8 cellular contexts compared by ENCODE assay signal in genomic region chr10:88270871-88271713, GRCh38.
DNase-seq lines count a peak whose midpoint lies in the region; ATAC-seq and TF ChIP-seq lines count a peak whose summit lies in the region.

No MANE protein-coding gene starts in this region.

- H3K4me1 ChIP-seq in foreskin keratinocyte: peaks cover 10% of the 10 kb centered on the region

- H3K9me3 Mint-ChIP-seq in CD4-positive, alpha-beta T cell: no peaks in the 10 kb centered on the region
- H3K9me3 Mint-ChIP-seq in activated CD4-positive, alpha-beta T cell treated with anti-CD3 and anti-CD28 coated beads, Interleukin-2, amount 10 ng/mL, durations not matched to agents 7 days and 5 days: peaks cover 3% of the 10 kb centered on the region

- H3K27me3 ChIP-seq in CD4-positive, alpha-beta T cell (ENCODE audit: control insufficient read depth, insufficient read depth, low read length): no peaks in the 10 kb centered on the region
- no peaks in the 10 kb centered on the region for H3K27me3 ChIP-seq in foreskin keratinocyte

- intact Hi-C loops in CD4-positive, alpha-beta T cell (cut with DNase I, micrococcal nuclease): loop anchor here in 1 of 2 experiments (5.0 kb wide), 1 partner anchor 409 kb away; the partner anchor contains the start of genes KLLN and PTEN

- ATAC-seq in CD4-positive, alpha-beta T cell (ENCODE audit: poor library complexity): peak; percentile 73
- ATAC-seq in GM19372 (IDR thresholded peaks at IDR 0.05; ENCODE audit: low read depth, unreplicated experiment) (peak; percentile 82), HG03432 (IDR thresholded peaks at IDR 0.05; ENCODE audit: unreplicated experiment) (peak; percentile 89), foreskin keratinocyte (peak; percentile 44)

- peak overlapping the region; percentile 80 for H3K27ac Mint-ChIP-seq in CD4-positive, alpha-beta T cell
- peak overlapping the region; percentile 86 for H3K27ac Mint-ChIP-seq in activated CD4-positive, alpha-beta T cell treated with anti-CD3 and anti-CD28 coated beads, Interleukin-2, amount 10 ng/mL, durations not matched to agents 7 days and 5 days

- H3K9me3 ChIP-seq in CD4-positive, alpha-beta T cell (ENCODE audit: control insufficient read depth, low read length): no peaks in the 10 kb centered on the region

- H3K4me3 Mint-ChIP-seq in CD4-positive, alpha-beta T cell: peak overlapping the region; percentile 75
- peak overlapping the region; percentile 55 for H3K4me3 Mint-ChIP-seq in activated CD4-positive, alpha-beta T cell treated with anti-CD3 and anti-CD28 coated beads, Interleukin-2, amount 10 ng/mL, durations not matched to agents 7 days and 5 days

- no peaks in the 10 kb centered on the region for H3K36me3 Mint-ChIP-seq in CD4-positive, alpha-beta T cell (ENCODE audit: low read depth)
- H3K36me3 Mint-ChIP-seq in activated CD4-positive, alpha-beta T cell treated with anti-CD3 and anti-CD28 coated beads, Interleukin-2, amount 10 ng/mL, durations not matched to agents 7 days and 5 days (ENCODE audit: low read depth): peaks cover 8% of the 10 kb centered on the region

- H3K4me1 Mint-ChIP-seq in CD4-positive, alpha-beta T cell (ENCODE audit: low read depth): peaks cover 48% of the 10 kb centered on the region
- H3K4me1 Mint-ChIP-seq in activated CD4-positive, alpha-beta T cell treated with anti-CD3 and anti-CD28 coated beads, Interleukin-2, amount 10 ng/mL, durations not matched to agents 7 days and 5 days: peaks cover 54% of the 10 kb centered on the region

- DNase-seq in CD4-positive, alpha-beta T cell: peak in 8 of 10 experiments; percentile 4 to 34 (median 10)
- peak; percentile 76 for DNase-seq in activated CD4-positive, alpha-beta T cell treated with anti-CD3 and anti-CD28 coated beads, Interleukin-2, amount 10 ng/mL, durations not matched to agents 7 days and 5 days
- DNase-seq in foreskin keratinocyte: no peak
- peak; percentile 37 to 66 for DNase-seq in stimulated activated CD8-positive, alpha-beta memory T cell treated with anti-CD3 and anti-CD28 coated beads, Interleukin-7, amount 100 ng/mL, for 48 hours (ENCODE audit: extremely low read depth in 1 of 2, low read depth in 1 of 2)
- no peak for DNase-seq in midbrain (lab: John Stamatoyannopoulos, UW)
- DNase-seq in DMS153 treated with DMSO at 0.1 percent for 48 hours (lab: John Stamatoyannopoulos, UW; ENCODE audit: unreplicated experiment): no peak

- CTCF ChIA-PET in CD4-positive, alpha-beta T cell (lab: Charles Lee): interaction anchor here (1.2 to 1.5 kb wide), 3 partner anchors 20 to 119 kb away, joined by 3 to 4 read pairs (median 3); no protein-coding TSS in a partner anchor
- CTCF ChIA-PET in activated CD4-positive, alpha-beta T cell treated with anti-CD3 and anti-CD28 coated beads, Interleukin-2, amount 10 ng/mL, durations not matched to agents 7 days and 5 days (lab: Charles Lee): interaction anchor here (0.7 to 1.2 kb wide), 2 partner anchors 10 to 16 kb away, joined by 3 to 4 read pairs; no protein-coding TSS in a partner anchor

- no peaks in the 10 kb centered on the region for H3K27me3 Mint-ChIP-seq in CD4-positive, alpha-beta T cell
- H3K27me3 Mint-ChIP-seq in activated CD4-positive, alpha-beta T cell treated with anti-CD3 and anti-CD28 coated beads, Interleukin-2, amount 10 ng/mL, durations not matched to agents 7 days and 5 days: peaks cover 21% of the 10 kb centered on the region

- TF ChIP-seq CTCF in CD4-positive, alpha-beta T cell (IDR thresholded peaks at IDR 0.05): no peak
- TF ChIP-seq CTCF in foreskin keratinocyte (conservative IDR thresholded peaks at IDR 0.05): no peak

- POLR2A ChIA-PET in CD4-positive, alpha-beta T cell (lab: Charles Lee): interaction anchor here (1.4 to 3.0 kb wide), 5 partner anchors 10 to 409 kb away, joined by 5 to 12 read pairs (median 8); partner anchors contain the start of genes KLLN and PTEN
- POLR2A ChIA-PET in activated CD4-positive, alpha-beta T cell treated with anti-CD3 and anti-CD28 coated beads, Interleukin-2, amount 10 ng/mL, durations not matched to agents 7 days and 5 days (lab: Charles Lee): interaction anchor here (0.6 to 1.2 kb wide), 4 partner anchors 179 to 409 kb away, joined by 3 to 5 read pairs (median 3); no protein-coding TSS in a partner anchor

- peak overlapping the region; percentile 25 for H3K27ac ChIP-seq in CD4-positive, alpha-beta T cell (ENCODE audit: low read depth, low read length)
- no peak overlapping the region for H3K27ac ChIP-seq in foreskin keratinocyte

Comparison
In these comparisons a context has a peak if more than half of its experiments do, and no peak if none do; other contexts are left out.
1. DNase-seq: peak in CD4-positive, alpha-beta T cell (8 of 10), activated CD4-positive, alpha-beta T cell treated with anti-CD3 and anti-CD28 coated beads, Interleukin-2, amount 10 ng/mL, durations not matched to agents 7 days and 5 days (single experiment) and stimulated activated CD8-positive, alpha-beta memory T cell treated with anti-CD3 and anti-CD28 coated beads, Interleukin-7, amount 100 ng/mL, for 48 hours (2 of 2); none in foreskin keratinocyte (0 of 2), midbrain (single experiment) and DMS153 treated with DMSO at 0.1 percent for 48 hours (single experiment).
2. Peak in every context shown above with its lines, with median percentiles within 50 percentile points of each other: ATAC-seq.